14 cellular contexts compared by ENCODE assay signal in the genomic region with DNA sequence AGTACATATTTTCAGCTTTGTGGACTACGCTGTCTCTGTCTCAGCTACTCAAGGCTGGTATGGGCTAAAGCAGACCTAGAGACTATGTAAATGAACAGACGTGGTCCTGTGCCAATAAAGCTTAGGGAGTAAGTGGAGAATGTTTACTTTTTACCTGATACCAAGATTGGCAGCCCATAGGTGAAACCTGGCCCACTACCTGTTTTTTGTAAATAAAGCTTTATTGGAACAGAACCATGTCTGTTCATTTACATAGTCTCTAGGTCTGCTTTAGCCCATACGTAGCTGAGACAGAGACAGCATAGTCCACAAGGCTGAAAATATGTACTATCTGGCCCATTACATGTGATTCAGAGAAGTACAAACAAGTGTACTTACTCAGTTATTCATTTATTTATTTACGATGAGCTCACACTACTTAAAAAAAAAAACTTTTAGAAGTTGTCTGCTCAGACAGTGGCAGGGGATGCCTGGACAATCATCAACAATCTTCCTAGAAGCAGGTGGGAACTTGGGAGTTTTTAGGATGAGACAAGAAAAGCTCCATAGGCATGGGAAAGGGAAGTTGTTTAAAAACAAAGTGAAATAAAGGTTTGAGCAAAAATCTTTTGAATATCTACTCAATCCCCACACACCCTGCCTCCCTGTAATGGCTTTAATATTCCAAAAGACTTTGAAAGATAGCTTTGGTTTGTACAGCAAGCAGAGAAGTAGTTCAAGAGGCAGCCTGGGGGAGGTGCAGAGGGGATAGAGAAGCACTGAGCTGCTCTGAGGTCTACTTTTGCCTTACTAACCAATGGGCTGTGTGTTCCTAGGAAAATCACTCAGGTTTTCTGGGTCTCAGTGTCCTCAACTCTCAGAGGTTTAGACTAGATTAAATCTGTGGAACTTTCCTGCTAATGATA.
DNase-seq lines count a peak whose midpoint lies in the region; ATAC-seq, FAIRE-seq and TF ChIP-seq lines count a peak whose summit lies in the region.
"Had no signal": no experiment of that assay in that cellular context is flagged by ENCODE, and none has a peak within 500 bp of the region (broad histone marks: within the 10 kb centered on the region; RNA-seq: fewer than 3 reads in every experiment).

No MANE protein-coding gene starts in this region.

- intact Hi-C loops in PC-3 (cut with micrococcal nuclease) (no loop called here), uterus (cut with DNase I; ENCODE audit: low total_unique reads) (no loop called here)

- POLR2A ChIA-PET in PC-3 (lab: Charles Lee; ENCODE audit: unreplicated experiment) = interaction anchor here (0.6 kb wide), 1 partner anchor 527 kb away, joined by 3 read pairs; no protein-coding TSS in a partner anchor

- WGBS in small intestine, 3 donors = 48 to 74% (median 67%) methylated on average over 4 of the region's 4 CpGs

- peaks cover 41% of the 10 kb centered on the region for H3K79me2 ChIP-seq in PC-3 (ENCODE audit: low read length)

- CTCF ChIA-PET in PC-3 (lab: Charles Lee) = interaction anchor here (0.6 to 0.9 kb wide), 4 partner anchors 31 to 832 kb away, joined by 3 read pairs; partner anchors contain the start of gene FHIP2A

- no peak for TF ChIP-seq POLR2A in uterus (IDR thresholded peaks at IDR 0.05)

- no peak for FAIRE-seq in small intestine (lab: Jason Lieb, UNC)
- FAIRE-seq: A204.1, RCC 7860 had no signal

- H3K27ac ChIP-seq in PC-3 (ENCODE audit: low read length) (peak overlapping the region; percentile 93), small intestine (ENCODE audit: low read depth in 1 of 2, low read length in 1 of 2) (peak overlapping the region; percentile 73 to 92), uterus (no peak overlapping the region)

- peak; percentile 93 for ATAC-seq in PC-3
- peak; percentile 25 for ATAC-seq in esophagus mucosa
- no peak for ATAC-seq in HG03196 (IDR thresholded peaks at IDR 0.05; ENCODE audit: unreplicated experiment)
- ATAC-seq: activated CD4-positive, CD25-positive, alpha-beta regulatory T cell treated with anti-CD3 and anti-CD28 coated beads, Interleukin-2, amount 50 U/mL, for 24 hours had no signal

- H3K4me1 ChIP-seq in PC-3 (ENCODE audit: insufficient read depth, low read length) (peaks cover 31% of the 10 kb centered on the region), small intestine (ENCODE audit: control insufficient read depth in 2 of 2, insufficient read depth in 1 of 2, low read depth in 1 of 2, low read length in 1 of 2) (peaks cover 10 to 19% of the 10 kb centered on the region in 2 donors), uterus (no peaks in the 10 kb centered on the region)

- TF ChIP-seq CTCF in PC-3 (conservative IDR thresholded peaks at IDR 0.05; ENCODE audit: low read depth, low read length) (no peak), GM13976 (IDR thresholded peaks at IDR 0.05; ENCODE audit: borderline replicate concordance, control extremely low read depth, extremely low read depth, insufficient read depth, missing control alignments) (no peak), uterus (IDR thresholded peaks at IDR 0.05) (no peak)

- no peaks in the 10 kb centered on the region for H3K9me2 ChIP-seq in PC-3 (replicated peaks; ENCODE audit: low read length)

- no peak overlapping the region for H2AFZ ChIP-seq in PC-3 (ENCODE audit: low read length)

- no peaks in the 10 kb centered on the region for H4K20me1 ChIP-seq in PC-3 (ENCODE audit: low read length)

- H3K4me2 ChIP-seq in PC-3 (ENCODE audit: low read length) = peak overlapping the region; percentile 87

- DNase-seq in NCI-H510A treated with DMSO at 0.1 percent for 48 hours (lab: John Stamatoyannopoulos, UW) = peak; percentile 48
- DNase-seq in NCI-H510A (lab: John Stamatoyannopoulos, UW) = no peak
- DNase-seq in PC-3 = peak; percentile 80
- no peak for DNase-seq in small intestine
- DNase-seq in GM13976 (ENCODE audit: low spot score) = no peak
- no peak for DNase-seq in uterus
- DNase-seq: NCI-H1105; stimulated activated CD4-positive, alpha-beta T cell treated with anti-CD3 and anti-CD28 coated beads, Interleukin-12 subunit alpha, Interleukin-12 subunit beta, amount 100 ng/mL, for 4 hours had no signal

- H3K4me3 ChIP-seq in PC-3 (ENCODE audit: low read length) (0 out of 2 replicates have a peak overlapping the region, but pooled peaks have one; percentile 33), small intestine (ENCODE audit: low read depth in 1 of 2, low read length in 2 of 2) (no peak overlapping the region), uterus (no peak overlapping the region)
- H3K4me3 ChIP-seq: HAP-1 had no signal

- no TSS peak for BruUV-seq in PC-3 (replicated peaks; lab: Mats Ljungman, UMichigan)

- in situ Hi-C loops in GM13976 (cut with MboI; ENCODE audit: low sequenced_read_pairs, unreplicated experiment) = no loop called here

- H3K36me3 ChIP-seq in PC-3 (ENCODE audit: low read depth, low read length) = no peaks in the 10 kb centered on the region
- H3K36me3 ChIP-seq in small intestine (ENCODE audit: control insufficient read depth in 2 of 2, insufficient read depth in 2 of 2, low read length in 2 of 2) = no peaks in the 10 kb centered on the region
- no peaks in the 10 kb centered on the region for H3K36me3 ChIP-seq in uterus
- H3K36me3 ChIP-seq: HAP-1 had no signal

- peaks cover 6% of the 10 kb centered on the region for H3F3A ChIP-seq in PC-3 (ENCODE audit: low read length, unreplicated experiment)

- H3K9me3 ChIP-seq in PC-3 (ENCODE audit: low read length) (no peaks in the 10 kb centered on the region), small intestine (ENCODE audit: control insufficient read depth, low read depth) (no peaks in the 10 kb centered on the region), uterus (no peaks in the 10 kb centered on the region)
- H3K9me3 ChIP-seq: HAP-1 had no signal

- peak overlapping the region; percentile 65 for H3K9ac ChIP-seq in PC-3 (ENCODE audit: low read length)

- H3K27me3 ChIP-seq in PC-3 (ENCODE audit: low read length) (no peaks in the 10 kb centered on the region), small intestine (ENCODE audit: control insufficient read depth in 2 of 2, insufficient read depth in 2 of 2, low read length in 2 of 2) (no peaks in the 10 kb centered on the region), uterus (no peaks in the 10 kb centered on the region)

Comparison
In these comparisons a context has a peak if more than half of its experiments do, and no peak if none do; other contexts are left out.
1. DNase-seq: peak in NCI-H510A treated with DMSO at 0.1 percent for 48 hours (single experiment) and PC-3 (single experiment); none in NCI-H510A (single experiment), small intestine (single experiment), GM13976 (single experiment) and uterus (0 of 2).
2. H3K27ac ChIP-seq: peak in PC-3 (single experiment) and small intestine (2 of 2); none in uterus (0 of 2).